2 cellular contexts compared by ENCODE assay signal in genomic region chr3:126938520-126939346, GRCh38.
TF ChIP-seq lines count a peak whose summit lies in the region.

No MANE protein-coding gene starts in this region.

TF ChIP-seq in SK-N-SH, 30 proteins besides CTCF, POLR2A, EP300 and RAD21 (continued from another document):
- TF ChIP-seq USF2 (IDR thresholded peaks at IDR 0.05; ENCODE audit: borderline replicate concordance, low read depth, low read length) (no peak), GABPA (IDR thresholded peaks at IDR 0.05; ENCODE audit: low read depth) (no peak), MAX (IDR thresholded peaks at IDR 0.05; ENCODE audit: low read depth) (no peak), SMC3 (IDR thresholded peaks at IDR 0.05; ENCODE audit: low read depth, low read length) (no peak), TEAD4 (IDR thresholded peaks at IDR 0.05; ENCODE audit: borderline replicate concordance, insufficient read depth) (no peak), EZH2phosphoT487 (IDR thresholded peaks at IDR 0.05; ENCODE audit: borderline replicate concordance, low read depth) (no peak), ELF1 (IDR thresholded peaks at IDR 0.05) (no peak), POLR2AphosphoS5 (IDR thresholded peaks at IDR 0.05; ENCODE audit: low read depth, low read length) (no peak), NFIC (IDR thresholded peaks at IDR 0.05; ENCODE audit: borderline replicate concordance) (no peak), RCOR1 (IDR thresholded peaks at IDR 0.05; ENCODE audit: low read length) (no peak), FOXM1 (IDR thresholded peaks at IDR 0.05; ENCODE audit: low read depth) (no peak), MEF2A (IDR thresholded peaks at IDR 0.05; ENCODE audit: borderline replicate concordance, low read depth) (no peak), SIN3A (IDR thresholded peaks at IDR 0.05; ENCODE audit: borderline replicate concordance, low read depth, low read length) (no peak), IRF3 (IDR thresholded peaks at IDR 0.05; ENCODE audit: low read depth, low read length) (no peak), NRF1 (IDR thresholded peaks at IDR 0.05; ENCODE audit: low read depth, low read length) (no peak), FOXJ3 (CRISPR knock-in tag; IDR thresholded peaks at IDR 0.05) (no peak), FOSL2 (IDR thresholded peaks at IDR 0.05; ENCODE audit: borderline replicate concordance, low read depth) (no peak)

TF ChIP-seq in SK-N-SH treated with all-trans-retinoic acid at 6 μM for 48 hours, 23 proteins besides CTCF, POLR2A, EP300 and RAD21 (continued from another document):
- TF ChIP-seq TSHZ2 (CRISPR knock-in tag; IDR thresholded peaks at IDR 0.05), result no peak
- TF ChIP-seq OSR1 (CRISPR knock-in tag; IDR thresholded peaks at IDR 0.05), result no peak
- no peak for TF ChIP-seq POU6F1 (CRISPR knock-in tag; IDR thresholded peaks at IDR 0.05; ENCODE audit: borderline replicate concordance, low read depth)
- no peak for TF ChIP-seq ARNTL (CRISPR knock-in tag; IDR thresholded peaks at IDR 0.05; ENCODE audit: borderline replicate concordance, low read depth)
- no peak for TF ChIP-seq ISL1 (CRISPR knock-in tag; IDR thresholded peaks at IDR 0.05)
- TF ChIP-seq ZFP30 (CRISPR knock-in tag; IDR thresholded peaks at IDR 0.05), result no peak
- TF ChIP-seq TCF4 (CRISPR knock-in tag; IDR thresholded peaks at IDR 0.05; ENCODE audit: borderline replicate concordance), result no peak
- TF ChIP-seq ZNF565 (CRISPR knock-in tag; conservative IDR thresholded peaks at IDR 0.05; ENCODE audit: low read depth), result no peak
- TF ChIP-seq CSRNP3 (CRISPR knock-in tag; IDR thresholded peaks at IDR 0.05), result no peak
- TF ChIP-seq ESRRG (CRISPR knock-in tag; IDR thresholded peaks at IDR 0.05), result no peak
- no peak for TF ChIP-seq GLIS3 (CRISPR knock-in tag; IDR thresholded peaks at IDR 0.05)
- no peak for TF ChIP-seq TOX (CRISPR knock-in tag; IDR thresholded peaks at IDR 0.05; ENCODE audit: borderline replicate concordance)
- no peak for TF ChIP-seq PATZ1 (CRISPR knock-in tag; IDR thresholded peaks at IDR 0.05; ENCODE audit: borderline replicate concordance)
- TF ChIP-seq RARB (CRISPR knock-in tag; IDR thresholded peaks at IDR 0.05), result no peak
- TF ChIP-seq BACH2 (CRISPR knock-in tag; IDR thresholded peaks at IDR 0.05; ENCODE audit: borderline replicate concordance), result no peak
